16 cellular contexts compared by ENCODE assay signal in the genomic region with DNA sequence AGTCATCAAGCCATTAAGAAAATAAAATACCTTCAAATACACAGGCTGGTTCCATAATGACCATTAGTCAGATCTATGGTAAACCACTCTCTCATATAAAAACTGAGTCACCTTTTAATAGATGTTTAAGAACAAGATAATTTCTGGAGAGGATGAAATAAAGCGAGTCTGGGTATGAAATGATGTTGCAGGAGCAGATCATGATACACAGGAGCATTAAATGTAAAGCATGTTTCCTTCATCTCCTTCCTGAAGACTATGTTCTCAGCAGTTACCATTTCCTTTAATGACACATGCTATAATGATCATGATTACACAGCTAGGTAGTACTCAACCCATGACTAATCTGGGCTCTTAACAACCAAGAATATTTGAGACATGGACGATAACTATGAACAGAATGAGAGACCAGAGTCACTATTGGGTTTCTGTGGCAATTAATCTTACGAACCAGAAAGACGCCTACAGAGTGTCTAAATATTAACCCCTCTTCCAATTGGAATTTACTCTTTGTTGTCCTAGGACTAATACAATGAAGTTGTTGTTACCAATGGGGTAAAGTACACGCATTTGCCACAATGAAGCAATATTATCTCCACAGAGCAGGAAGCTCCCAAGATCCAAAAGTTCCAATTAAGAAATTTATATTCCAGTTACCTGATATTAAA.
DNase-seq lines count a peak whose midpoint lies in the region; ATAC-seq, FAIRE-seq and TF ChIP-seq lines count a peak whose summit lies in the region.
"Had no signal": no experiment of that assay in that cellular context is flagged by ENCODE, and none has a peak within 500 bp of the region (broad histone marks: within the 10 kb centered on the region; RNA-seq: fewer than 3 reads in every experiment).

No MANE protein-coding gene starts in this region.

- no peaks in the 10 kb centered on the region for H3K36me3 Mint-ChIP-seq in activated T-cell treated with anti-CD3 and anti-CD28 coated beads, Interleukin-2, amount 50 U/mL, for 72 hours (ENCODE audit: insufficient read depth in 2 of 2)

- peaks cover 2% of the 10 kb centered on the region for H3K4me1 Mint-ChIP-seq in activated T-cell treated with anti-CD3 and anti-CD28 coated beads, Interleukin-2, amount 50 U/mL, for 72 hours (ENCODE audit: low read depth)

- DNase-seq in GM04503 (ENCODE audit: low read depth) (peak; percentile 30), RCC 7860 (ENCODE audit: low spot score) (peak; percentile 95), foreskin fibroblast (peak; percentile 11 to 57), pancreas (no peak), NCI-H146 treated with DMSO at 0.1 percent for 48 hours (lab: John Stamatoyannopoulos, UW; ENCODE audit: unreplicated experiment) (no peak)
- DNase-seq in activated T-cell treated with anti-CD3 and anti-CD28 coated beads, Interleukin-2, amount 50 U/mL, for 72 hours = no peak
- DNase-seq: activated CD8-positive, alpha-beta memory T cell treated with anti-CD3 and anti-CD28 coated beads, Interleukin-2, amount 50 U/mL, for 48 hours; adrenal gland; Kasumi-1; mesendoderm; testis had no signal

- H3K4me3 Mint-ChIP-seq in activated T-cell treated with anti-CD3 and anti-CD28 coated beads, Interleukin-2, amount 50 U/mL, for 72 hours = no peak overlapping the region
- H3K4me3 Mint-ChIP-seq: dendritic cell treated with granulocyte-macrophage colony-stimulating factor and Interleukin-4, amounts not matched to agents 40 ng/mL and 50 ng/mL, for 4 days had no signal

- no peaks in the 10 kb centered on the region for H3K27me3 ChIP-seq in pancreas
- H3K27me3 ChIP-seq: adrenal gland, testis had no signal

- H3K9me3 ChIP-seq in pancreas = no peaks in the 10 kb centered on the region
- H3K9me3 ChIP-seq: adrenal gland, testis had no signal

- H3K4me1 ChIP-seq in pancreas = peaks cover 0 to 8% (median 3%) of the 10 kb centered on the region in 3 donors
- H3K4me1 ChIP-seq: adrenal gland had no signal

- no peak overlapping the region for H3K4me3 ChIP-seq in foreskin fibroblast (ENCODE audit: low read depth in 1 of 2, low read length in 2 of 2)
- H3K4me3 ChIP-seq in pancreas = no peak overlapping the region
- H3K4me3 ChIP-seq: adrenal gland, testis had no signal

- H3K27me3 Mint-ChIP-seq in activated T-cell treated with anti-CD3 and anti-CD28 coated beads, Interleukin-2, amount 50 U/mL, for 72 hours (ENCODE audit: low read depth) = no peaks in the 10 kb centered on the region
- H3K27me3 Mint-ChIP-seq: dendritic cell treated with granulocyte-macrophage colony-stimulating factor and Interleukin-4, amounts not matched to agents 40 ng/mL and 50 ng/mL, for 4 days had no signal

- no peak for TF ChIP-seq CTCF in foreskin fibroblast (IDR thresholded peaks at IDR 0.05; ENCODE audit: low read depth, low read length)
- no peak for TF ChIP-seq CTCF in pancreas (IDR thresholded peaks at IDR 0.05)

- no peaks in the 10 kb centered on the region for H3K36me3 ChIP-seq in pancreas
- H3K36me3 ChIP-seq: adrenal gland had no signal

- peak; percentile 95 for FAIRE-seq in RCC 7860 (lab: Jason Lieb, UNC)
- FAIRE-seq in pancreas (lab: Jason Lieb, UNC) = no peak
- FAIRE-seq: H1 had no signal

- H3K27ac ChIP-seq in pancreas = peak overlapping the region in 1 of 4 donors; percentile 19
- H3K27ac ChIP-seq: adrenal gland had no signal

- intact Hi-C loops in pancreas (cut with DNase I) = no loop called here

- ATAC-seq in pancreas (peak in 3 of 4 donors; percentile 28 to 57 (median 37)), HG03439 (IDR thresholded peaks at IDR 0.05; ENCODE audit: unreplicated experiment) (no peak), HG02571 (IDR thresholded peaks at IDR 0.05; ENCODE audit: unreplicated experiment) (no peak)
- no peak for ATAC-seq in activated T-cell treated with anti-CD3 and anti-CD28 coated beads, Interleukin-2, amount 50 U/mL, for 72 hours (replicated peaks in 1 of 2)
- ATAC-seq: Right ventricle myocardium inferior had no signal

- WGBS in pancreas, 2 donors = 64% methylated on average over 5 of the region's 5 CpGs

- H3K9me3 Mint-ChIP-seq in activated T-cell treated with anti-CD3 and anti-CD28 coated beads, Interleukin-2, amount 50 U/mL, for 72 hours = no peaks in the 10 kb centered on the region
- H3K9me3 Mint-ChIP-seq: dendritic cell treated with granulocyte-macrophage colony-stimulating factor and Interleukin-4, amounts not matched to agents 40 ng/mL and 50 ng/mL, for 4 days had no signal

- no peak overlapping the region for H3K27ac Mint-ChIP-seq in activated T-cell treated with anti-CD3 and anti-CD28 coated beads, Interleukin-2, amount 50 U/mL, for 72 hours
- H3K27ac Mint-ChIP-seq: dendritic cell treated with granulocyte-macrophage colony-stimulating factor and Interleukin-4, amounts not matched to agents 40 ng/mL and 50 ng/mL, for 4 days had no signal

Comparison
In these comparisons a context has a peak if more than half of its experiments do, and no peak if none do; other contexts are left out.
1. DNase-seq: peak in GM04503 (single experiment), RCC 7860 (single experiment) and foreskin fibroblast (2 of 2); none in pancreas (0 of 6), activated T-cell treated with anti-CD3 and anti-CD28 coated beads, Interleukin-2, amount 50 U/mL, for 72 hours (0 of 2) and NCI-H146 treated with DMSO at 0.1 percent for 48 hours (single experiment).
2. ATAC-seq: peak in pancreas (3 of 4); none in HG03439 (single experiment), activated T-cell treated with anti-CD3 and anti-CD28 coated beads, Interleukin-2, amount 50 U/mL, for 72 hours (0 of 2) and HG02571 (single experiment).